ENCODE assay signal across 19 cellular contexts in genomic region chr1:180540697-180541594, GRCh38. TPM values are rescaled to one million over a fixed set of nuclear protein-coding genes. Genes with fewer than 3 reads are reported as not detected.
DNase-seq lines count a peak whose midpoint lies in the region; ATAC-seq and TF ChIP-seq lines count a peak whose summit lies in the region.
"Had no signal": no experiment of that assay in that cellular context is flagged by ENCODE, and none has a peak within 500 bp of the region (broad histone marks: within the 10 kb centered on the region; RNA-seq: fewer than 3 reads in every experiment).

No MANE protein-coding gene starts in this region.

- no peak overlapping the region for H3K4me3 ChIP-seq in adipocyte (ENCODE audit: low read length)
- H3K4me3 ChIP-seq in heart left ventricle, result no peak overlapping the region
- no peak overlapping the region for H3K4me3 ChIP-seq in subcutaneous abdominal adipose tissue (ENCODE audit: low read depth in 1 of 5, low read length in 5 of 5)

- H3K36me3 ChIP-seq in adipocyte (ENCODE audit: control insufficient read depth, insufficient read depth, low read length, severe bottlenecking), result no peaks in the 10 kb centered on the region
- no peaks in the 10 kb centered on the region for H3K36me3 ChIP-seq in heart left ventricle
- no peaks in the 10 kb centered on the region for H3K36me3 ChIP-seq in subcutaneous abdominal adipose tissue (ENCODE audit: control insufficient read depth in 5 of 5, insufficient read depth in 5 of 5, low read length in 5 of 5)

- ATAC-seq in heart left ventricle, result peak; percentile 68 to 70 (median 69)
- no peak for ATAC-seq in HG03039 (IDR thresholded peaks at IDR 0.05; ENCODE audit: unreplicated experiment)

- no peak overlapping the region for H3K27ac Mint-ChIP-seq in endothelial cell (ENCODE audit: unreplicated experiment)
- H3K27ac Mint-ChIP-seq: activated naive CD4-positive, alpha-beta T cell treated with anti-CD3 and anti-CD28 coated beads, Interleukin-2, amount 50 U/mL, for 24 hours; T-helper 2 cell treated with Interferon-gamma antibody and Interleukin-4, amounts not matched to agents 5 μg/mL and 100 μg/mL, for 36 hours had no signal

- H3K27me3 ChIP-seq in adipocyte (replicated peaks; ENCODE audit: control insufficient read depth, insufficient read depth, low read length) (peaks cover 4% of the 10 kb centered on the region), heart left ventricle (no peaks in the 10 kb centered on the region), subcutaneous abdominal adipose tissue (ENCODE audit: control insufficient read depth in 5 of 5, insufficient read depth in 4 of 5, low read length in 5 of 5) (peaks cover 0 to 4% (median 0%) of the 10 kb centered on the region in 5 donors)

- WGBS in heart left ventricle, 4 donors, result 24 to 31% (median 27%) methylated on average over 14 of the region's 14 CpGs

- peak in 1 of 2 donors; percentile 15 for TF ChIP-seq POLR2A in heart left ventricle (IDR thresholded peaks at IDR 0.05)

- no peak overlapping the region for H3K9ac ChIP-seq in adipocyte (ENCODE audit: low read length)
- H3K9ac ChIP-seq in subcutaneous abdominal adipose tissue (ENCODE audit: low read length in 5 of 5), result no peak overlapping the region

- peak in 2 of 3 experiments; percentile 10 to 43 for DNase-seq in NCI-H1417 (lab: John Stamatoyannopoulos, UW)
- DNase-seq in NCI-H1417 treated with DMSO at 0.1 percent for 48 hours (lab: John Stamatoyannopoulos, UW), result no peak
- peak; percentile 49 for DNase-seq in adipocyte (ENCODE audit: low read depth)
- peak in 3 of 5 donors; percentile 37 to 66 (median 37) for DNase-seq in heart left ventricle
- no peak for DNase-seq in endothelial cell (ENCODE audit: low spot score)
- no peak for DNase-seq in SHP77 (lab: John Stamatoyannopoulos, UW)
- DNase-seq: hippocampal formation; KG1; kidney glomerular epithelial cell; NCI-H774; stimulated activated CD4-positive, alpha-beta T cell treated with anti-CD3 and anti-CD28 coated beads, Interleukin-15, amount 100 ng/mL, for 24 hours had no signal

- no peaks in the 10 kb centered on the region for H3K36me3 Mint-ChIP-seq in endothelial cell (ENCODE audit: low read depth, unreplicated experiment)
- H3K36me3 Mint-ChIP-seq: activated naive CD4-positive, alpha-beta T cell treated with anti-CD3 and anti-CD28 coated beads, Interleukin-2, amount 50 U/mL, for 24 hours had no signal

- peaks cover 3% of the 10 kb centered on the region for H3K4me1 Mint-ChIP-seq in endothelial cell (ENCODE audit: unreplicated experiment)
- H3K4me1 Mint-ChIP-seq: activated naive CD4-positive, alpha-beta T cell treated with anti-CD3 and anti-CD28 coated beads, Interleukin-2, amount 50 U/mL, for 24 hours had no signal

- H3K27ac ChIP-seq in heart left ventricle (peak overlapping the region; percentile 68 to 89 (median 79)), subcutaneous abdominal adipose tissue (ENCODE audit: low read depth, low read length) (peak overlapping the region; percentile 44)
- H3K27ac ChIP-seq: epithelial cell of prostate, RWPE1 had no signal

- intact Hi-C loops in heart left ventricle (cut with DNase I), result loop anchor here in 3 of 10 donors (2.0 to 5.0 kb wide), 3 partner anchors 22 to 92 kb away; partner anchors contain the start of gene XPR1 (in 2 of the 3)

- H3K4me1 ChIP-seq in adipocyte (ENCODE audit: control insufficient read depth, insufficient read depth, low read length), result peaks cover 25% of the 10 kb centered on the region
- H3K4me1 ChIP-seq in heart left ventricle, result peaks cover 3 to 51% (median 34%) of the 10 kb centered on the region in 12 donors
- peaks cover 4 to 25% (median 10%) of the 10 kb centered on the region in 5 donors for H3K4me1 ChIP-seq in subcutaneous abdominal adipose tissue (ENCODE audit: control insufficient read depth in 5 of 5, insufficient read depth in 5 of 5, low read length in 5 of 5)

- no peak overlapping the region for H3K4me3 Mint-ChIP-seq in endothelial cell (ENCODE audit: unreplicated experiment)
- H3K4me3 Mint-ChIP-seq: activated naive CD4-positive, alpha-beta T cell treated with anti-CD3 and anti-CD28 coated beads, Interleukin-2, amount 50 U/mL, for 24 hours; T-helper 2 cell treated with Interferon-gamma antibody and Interleukin-4, amounts not matched to agents 5 μg/mL and 100 μg/mL, for 36 hours had no signal

- H3K9me3 Mint-ChIP-seq in endothelial cell (ENCODE audit: unreplicated experiment), result no peaks in the 10 kb centered on the region
- H3K9me3 Mint-ChIP-seq: activated naive CD4-positive, alpha-beta T cell treated with anti-CD3 and anti-CD28 coated beads, Interleukin-2, amount 50 U/mL, for 24 hours; T-helper 2 cell treated with Interferon-gamma antibody and Interleukin-4, amounts not matched to agents 5 μg/mL and 100 μg/mL, for 36 hours had no signal

- TF ChIP-seq CTCF in heart left ventricle (IDR thresholded peaks at IDR 0.05) (no peak), endothelial cell (IDR thresholded peaks at IDR 0.05; ENCODE audit: unreplicated experiment) (no peak)

- H3K9me3 ChIP-seq in adipocyte (ENCODE audit: control insufficient read depth, low read length), result no peaks in the 10 kb centered on the region
- H3K9me3 ChIP-seq in heart left ventricle, result no peaks in the 10 kb centered on the region
- no peaks in the 10 kb centered on the region for H3K9me3 ChIP-seq in subcutaneous abdominal adipose tissue (ENCODE audit: control insufficient read depth in 5 of 5, low read length in 5 of 5)

- no peaks in the 10 kb centered on the region for H3K27me3 Mint-ChIP-seq in endothelial cell (ENCODE audit: unreplicated experiment)
- H3K27me3 Mint-ChIP-seq: activated naive CD4-positive, alpha-beta T cell treated with anti-CD3 and anti-CD28 coated beads, Interleukin-2, amount 50 U/mL, for 24 hours had no signal

RNA-seq across cellular contexts. Expression of gene OVAAL, which starts 17.8 kb away (rescaled TPM):
- total RNA-seq in heart left ventricle (10 to 100 TPM in 1 of 9 donors, 1 to 10 TPM in 8; 1.5 to 13.9 (median 2.4) TPM), endothelial cell (ENCODE audit: unreplicated experiment) (not detected)
- polyA plus RNA-seq in heart left ventricle, result 10 to 100 TPM in 1 of 2 donors, 1 to 10 TPM in 1; 2.8 to 13.8 TPM
- total RNA-seq: posterior vena cava, subcutaneous adipose tissue had no signal

RNA-seq across cellular contexts. Expression of gene ACBD6, which starts 38.6 kb away (rescaled TPM):
- 10 to 100 TPM; 18.6 to 24.6 (median 21.5) TPM for total RNA-seq in heart left ventricle
- polyA plus RNA-seq in heart left ventricle, result 10 to 100 TPM; 26.8 to 35.8 TPM
- 46.5 TPM for total RNA-seq in endothelial cell (ENCODE audit: unreplicated experiment)

Comparison
In these comparisons a context has a peak if more than half of its experiments do, and no peak if none do; other contexts are left out.
1. DNase-seq: peak in NCI-H1417 (2 of 3), adipocyte (single experiment) and heart left ventricle (3 of 5); none in NCI-H1417 treated with DMSO at 0.1 percent for 48 hours (single experiment), endothelial cell (single experiment) and SHP77 (0 of 2).